In the genomic region with DNA sequence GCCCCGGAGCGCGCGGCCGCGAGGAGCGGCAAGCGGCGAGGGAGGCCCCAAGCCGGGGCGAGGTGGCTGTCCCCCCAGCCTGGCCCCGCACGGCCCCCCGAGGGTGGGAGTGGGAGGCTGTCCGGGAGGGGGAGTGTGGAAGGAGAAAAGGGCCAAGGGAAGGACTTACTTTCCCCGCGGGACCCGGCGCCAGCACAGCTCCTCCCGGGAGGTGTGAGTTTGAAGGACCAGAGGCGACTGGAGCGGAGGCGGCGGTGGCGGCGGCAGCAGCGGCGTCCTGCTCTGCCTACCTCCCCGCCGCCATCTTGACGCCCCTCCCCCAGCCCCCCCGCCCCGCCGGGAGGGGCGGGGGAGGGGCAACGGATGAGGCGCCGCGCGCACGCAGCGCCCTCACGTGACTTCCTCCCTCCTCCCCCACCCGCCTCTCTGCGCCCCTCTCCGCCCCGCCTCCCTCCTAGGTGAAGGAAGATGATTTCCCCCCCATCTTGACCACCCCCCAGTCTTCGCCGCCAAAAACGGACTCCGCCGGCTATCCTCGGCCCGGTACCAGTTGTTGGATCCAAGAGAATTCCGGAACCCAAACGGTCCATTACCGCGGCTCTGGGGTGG, we compare ENCODE assay signal across 8 cellular contexts. TPM values are rescaled to one million over a fixed set of nuclear protein-coding genes. Genes with fewer than 3 reads are reported as not detected.
DNase-seq lines count a peak whose midpoint lies in the region; ATAC-seq and TF ChIP-seq lines count a peak whose summit lies in the region.

A gene (minus strand): TSS at position 316 of the 609 bp plus-strand sequence. CDS start 14,406 bp downstream, outside the sequence.

- peak within 1 kb of the TSS; percentile 91 for H3K4me2 ChIP-seq in GM23248 (ENCODE audit: unreplicated experiment)

- TF ChIP-seq POLR2A in gastroesophageal sphincter (IDR thresholded peaks at IDR 0.05), result peak; percentile 88 to 93

- H3K36me3 ChIP-seq in GM23248 (ENCODE audit: low read depth) (no peaks in the 10 kb centered on the region), MG63 (peaks cover 12% of the 10 kb centered on the region), gastroesophageal sphincter (no peaks in the 10 kb centered on the region)

- in situ Hi-C loops in GM23248 (cut with MboI), result no loop called here

- peaks cover 50% of the 10 kb centered on the region for H3K79me2 ChIP-seq in GM23248 (ENCODE audit: insufficient read depth)

- peak within 1 kb of the TSS; percentile 91 for H3K9ac ChIP-seq in GM23248

- ATAC-seq in gastroesophageal sphincter, result peak; percentile 81

- peaks cover 23% of the 10 kb centered on the region for H3F3A ChIP-seq in GM23248 (ENCODE audit: insufficient read depth)

- TF ChIP-seq EP300 in gastroesophageal sphincter (IDR thresholded peaks at IDR 0.05), result no peak

- peak in 1 of 4 experiments; percentile 6 for TF ChIP-seq CTCF in gastroesophageal sphincter (IDR thresholded peaks at IDR 0.05)

- H3K9me3 ChIP-seq in GM23248 (ENCODE audit: low read depth), result no peaks in the 10 kb centered on the region
- H3K9me3 ChIP-seq in MG63, result no peaks in the 10 kb centered on the region
- no peaks in the 10 kb centered on the region for H3K9me3 ChIP-seq in gastroesophageal sphincter

- peak within 1 kb of the TSS; percentile 79 for H2AFZ ChIP-seq in GM23248

- DNase-seq in DMS53 (lab: John Stamatoyannopoulos, UW), result peak; percentile 97
- peak; percentile 97 for DNase-seq in GM23248
- peak; percentile 82 for DNase-seq in MG63
- DNase-seq in SHP77 (lab: John Stamatoyannopoulos, UW), result peak; percentile 84 to 90
- peak; percentile 86 for DNase-seq in activated naive CD4-positive, alpha-beta T cell treated with Interleukin-2 at 50 U/mL for 16 hours
- peak in 50 of 56 donors; percentile 69 to 100 (median 94) for DNase-seq in nucleus accumbens (lab: John Stamatoyannopoulos, UW)
- peak; percentile 85 for DNase-seq in superior temporal gyrus (ENCODE audit: extremely low spot score)

- H3K27ac ChIP-seq in GM23248 (peak within 1 kb of the TSS; percentile 94), gastroesophageal sphincter (peak within 1 kb of the TSS; percentile 84 to 99 (median 94))

- no peaks in the 10 kb centered on the region for H3K9me2 ChIP-seq in GM23248 (ENCODE audit: insufficient read depth)

- 2 to 10% methylated on average over 6 to 57 of the region's 58 CpGs for WGBS in GM23248 (ENCODE audit: low coverage in 1 of 2, low lambda C conversion rate in 2 of 2, missing lambda C conversion rate in 2 of 2), 2 experiments
- WGBS in gastroesophageal sphincter (ENCODE audit: low coverage in 1 of 2), 2 donors, result no CpG with 5 or more reads among the region's 58 CpGs

- no peaks in the 10 kb centered on the region for H3K27me3 ChIP-seq in GM23248 (replicated peaks; ENCODE audit: insufficient read depth)
- no peaks in the 10 kb centered on the region for H3K27me3 ChIP-seq in MG63
- H3K27me3 ChIP-seq in gastroesophageal sphincter, result no peaks in the 10 kb centered on the region

- H3K4me3 ChIP-seq in GM23248 (peak within 1 kb of the TSS; percentile 73), MG63 (peak within 1 kb of the TSS; percentile 91), gastroesophageal sphincter (peak within 1 kb of the TSS; percentile 66 to 89)

- H3K4me1 ChIP-seq in GM23248 (ENCODE audit: insufficient read depth), result peaks cover 9% of the 10 kb centered on the region; the same call in 1 of the 2 replicates
- peaks cover 0 to 57% (median 12%) of the 10 kb centered on the region in 3 donors for H3K4me1 ChIP-seq in gastroesophageal sphincter

- H4K20me1 ChIP-seq in GM23248 (ENCODE audit: insufficient read depth), result no peaks in the 10 kb centered on the region

RNA-seq across cellular contexts. Expression of the gene that starts here (rescaled TPM):
- 17.6 and 19.1 TPM in 2 replicates for total RNA-seq in GM23248 (2014; rRNA removed; shearing (Covaris generic))
- polyA plus RNA-seq in GM23248 (2016; fragmentation: Nextera tagmentation; extraction: Ambion mirVana), result 22.4 and 23.6 TPM in 2 replicates
- 9.7 and 13.8 TPM in 2 replicates for total RNA-seq in MG63 (2014; rRNA removed; shearing (Covaris generic); ENCODE audit: low replicate concordance)
- 10 to 100 TPM; 25.3 to 35.7 (median 33.2) TPM for total RNA-seq in gastroesophageal sphincter

Comparison
In these comparisons a context has a peak if more than half of its experiments do, and no peak if none do; other contexts are left out.
1. Peak in every context shown above with its lines: DNase-seq, ATAC-seq, H3K4me3 ChIP-seq and H3K27ac ChIP-seq.